Comparison of ENCODE assay signal across 8 cellular contexts in the genomic region with DNA sequence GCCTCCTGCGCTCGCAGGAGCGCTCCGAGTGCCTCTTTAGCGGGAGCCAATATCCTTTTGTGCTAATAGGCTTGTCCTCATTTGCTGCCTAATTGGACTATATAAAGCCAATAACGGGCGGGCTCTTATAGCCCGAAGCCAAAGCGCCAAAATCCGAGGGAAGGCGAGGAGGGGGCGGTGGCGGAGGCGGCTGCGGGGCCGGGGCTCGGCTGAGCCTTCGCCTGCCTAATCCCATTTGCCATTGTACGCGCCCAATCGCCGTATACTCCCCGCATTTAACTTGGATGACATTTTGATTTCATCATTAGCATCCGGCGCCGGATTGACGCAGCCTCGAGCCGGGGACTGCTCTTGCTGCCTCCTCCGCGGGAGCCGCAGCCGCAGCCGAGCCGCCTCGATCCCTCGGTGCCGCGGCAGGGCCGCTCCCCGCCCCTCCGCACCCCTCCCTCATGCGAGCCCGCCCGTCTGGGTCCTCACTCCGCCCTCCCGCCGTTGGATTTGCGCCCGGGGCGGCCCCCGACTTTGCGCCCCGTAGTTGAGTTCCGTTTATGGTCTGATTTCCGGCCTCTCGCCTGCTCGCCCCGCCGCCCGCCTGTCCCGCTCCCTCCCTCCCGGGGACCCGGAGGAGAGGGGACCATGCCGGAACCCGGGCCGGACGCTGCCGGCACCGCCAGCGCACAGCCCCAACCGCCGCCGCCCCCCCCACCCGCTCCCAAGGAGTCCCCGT. TPM values are rescaled to one million over a fixed set of nuclear protein-coding genes. Genes with fewer than 3 reads are reported as not detected.
DNase-seq lines count a peak whose midpoint lies in the region; ATAC-seq and TF ChIP-seq lines count a peak whose summit lies in the region.

TSS of gene HMX3 (plus strand) at position 556 of the 727 bp plus-strand sequence. CDS start at position 637, 81 bp downstream.

- CTCF ChIA-PET in PC-3 (lab: Charles Lee): no interaction called here

- peaks cover 60% of the 10 kb centered on the region for H3K27me3 ChIP-seq in PC-3 (ENCODE audit: low read length)
- peaks cover 94% of the 10 kb centered on the region for H3K27me3 ChIP-seq in osteoblast (ENCODE audit: insufficient read depth, low read length)

- peak; percentile 40 for DNase-seq in stimulated activated CD4-positive, alpha-beta T cell treated with anti-CD3 and anti-CD28 coated beads, Interleukin-4, amount 100 ng/mL, for 24 hours
- no peak for DNase-seq in stimulated activated CD4-positive, alpha-beta T cell treated with anti-CD3 and anti-CD28 coated beads, Interleukin-4, amount 100 ng/mL, for 1 hour
- DNase-seq in PC-3 (no peak), cardiac fibroblast (ENCODE audit: low read depth in 2 of 2) (peak; percentile 51 to 54), osteoblast (ENCODE audit: insufficient read length, low spot score, missing footprints) (peak; percentile 86), ureter (ENCODE audit: low spot score) (no peak)

- TF ChIP-seq CTCF in PC-3 (conservative IDR thresholded peaks at IDR 0.05; ENCODE audit: low read depth, low read length) (no peak), cardiac fibroblast (IDR thresholded peaks at IDR 0.05; ENCODE audit: low read depth, low read length) (no peak), osteoblast (IDR thresholded peaks at IDR 0.05; ENCODE audit: extremely low read depth, low read depth, low read length) (no peak)

- H3K4me1 ChIP-seq in PC-3 (ENCODE audit: insufficient read depth, low read length) (peaks cover 7% of the 10 kb centered on the region), osteoblast (ENCODE audit: insufficient read depth, low read length) (peaks cover 6% of the 10 kb centered on the region)

- H3K4me2 ChIP-seq in PC-3 (ENCODE audit: low read length) (peak within 1 kb of the TSS; percentile 81), osteoblast (ENCODE audit: insufficient read depth, low read length) (peak within 1 kb of the TSS; percentile 51)

- no peak for ATAC-seq in PC-3
- no peak for ATAC-seq in HG02973 (IDR thresholded peaks at IDR 0.05; ENCODE audit: unreplicated experiment)
- no peak for ATAC-seq in HG03354 (IDR thresholded peaks at IDR 0.05; ENCODE audit: poor library complexity, severe bottlenecking, unreplicated experiment)

- H3K27ac ChIP-seq in PC-3 (ENCODE audit: low read length): no peak within 1 kb of the TSS
- no peak within 1 kb of the TSS for H3K27ac ChIP-seq in osteoblast (ENCODE audit: low read depth, low read length)

- H3F3A ChIP-seq in PC-3 (ENCODE audit: low read length, unreplicated experiment): no peaks in the 10 kb centered on the region

- no TSS peak for BruUV-seq in PC-3 (replicated peaks; lab: Mats Ljungman, UMichigan)

- H2AFZ ChIP-seq in PC-3 (ENCODE audit: low read length) (peak within 1 kb of the TSS; percentile 41), osteoblast (ENCODE audit: low read length) (no peak within 1 kb of the TSS)

- H3K9ac ChIP-seq in PC-3 (ENCODE audit: low read length): no peak within 1 kb of the TSS

- H3K36me3 ChIP-seq in PC-3 (ENCODE audit: low read depth, low read length) (no peaks in the 10 kb centered on the region), osteoblast (ENCODE audit: insufficient read depth, low read length) (no peaks in the 10 kb centered on the region)

- H3K79me2 ChIP-seq in PC-3 (ENCODE audit: low read length) (no peaks in the 10 kb centered on the region), osteoblast (ENCODE audit: insufficient read depth, low read length) (no peaks in the 10 kb centered on the region)

- POLR2A ChIA-PET in PC-3 (lab: Charles Lee; ENCODE audit: unreplicated experiment): no interaction called here

- intact Hi-C loops in PC-3 (cut with micrococcal nuclease): no loop called here

- H4K20me1 ChIP-seq in PC-3 (ENCODE audit: low read length): no peaks in the 10 kb centered on the region
- H4K20me1 ChIP-seq in osteoblast (ENCODE audit: insufficient read depth, low read length): peaks cover 9% of the 10 kb centered on the region

- H3K9me3 ChIP-seq in PC-3 (ENCODE audit: low read length) (no peaks in the 10 kb centered on the region), osteoblast (ENCODE audit: low read depth, low read length) (no peaks in the 10 kb centered on the region)

- peak within 1 kb of the TSS; percentile 56 for H3K4me3 ChIP-seq in PC-3 (ENCODE audit: low read length)
- peak within 1 kb of the TSS; percentile 22 to 38 for H3K4me3 ChIP-seq in cardiac fibroblast (replicated peaks in 1 of 2; ENCODE audit: low read depth in 2 of 2, low read length in 2 of 2)
- H3K4me3 ChIP-seq in osteoblast (ENCODE audit: insufficient read depth, low read length): peak within 1 kb of the TSS; percentile 46

- no peaks in the 10 kb centered on the region for H3K9me2 ChIP-seq in PC-3 (replicated peaks; ENCODE audit: low read length)

RNA-seq across cellular contexts. Expression of gene HMX3, which starts in this region (rescaled TPM):
- total RNA-seq in PC-3 (2014; rRNA removed): 0.51 TPM in 1 of 2 replicates, not detected in the other
- not detected in 2 replicates for total RNA-seq in osteoblast
- total RNA-seq in ureter: not detected

Comparison
In these comparisons a context has a peak if more than half of its experiments do, and no peak if none do; other contexts are left out.
1. DNase-seq: peak in stimulated activated CD4-positive, alpha-beta T cell treated with anti-CD3 and anti-CD28 coated beads, Interleukin-4, amount 100 ng/mL, for 24 hours (single experiment) and cardiac fibroblast (2 of 2); none in stimulated activated CD4-positive, alpha-beta T cell treated with anti-CD3 and anti-CD28 coated beads, Interleukin-4, amount 100 ng/mL, for 1 hour (single experiment), PC-3 (single experiment) and ureter (single experiment).
2. Peak in DNase-seq, H3K4me3 ChIP-seq and H3K4me2 ChIP-seq in osteoblast; RNA of the gene not detected or under 1 TPM.
3. Peak in every context shown above with its lines, with median percentiles within 50 percentile points of each other: H3K4me3 ChIP-seq.